ENCODE assay signal across 20 cellular contexts in genomic region chr20:37498066-37498702, GRCh38. TPM values are rescaled to one million over a fixed set of nuclear protein-coding genes. Genes with fewer than 3 reads are reported as not detected.
"Had no signal": no experiment of that assay in that cellular context is flagged by ENCODE, and none has a peak within 500 bp of the region (broad histone marks: within the 10 kb centered on the region; RNA-seq: fewer than 3 reads in every experiment).

No MANE protein-coding gene starts in this region.

- H3K4me1 ChIP-seq: foreskin keratinocyte, tibial artery had no signal

- FAIRE-seq: bronchial epithelial cell, kidney had no signal

- H3K27ac ChIP-seq: foreskin keratinocyte, tibial artery had no signal

- H3K4me3 Mint-ChIP-seq: activated B cell treated with CpG ODN at 0.5 μM for 24 hours; activated CD4-positive, alpha-beta T cell treated with anti-CD3 and anti-CD28 coated beads, Interleukin-2, amount 10 ng/mL, durations not matched to agents 24 days and 14 days; activated CD8-positive, alpha-beta T cell treated with anti-CD3 and anti-CD28 coated beads for 36 hours; activated naive CD4-positive, alpha-beta T cell treated with anti-CD3 and anti-CD28 coated beads for 36 hours; activated T-cell treated with anti-CD3 and anti-CD28 coated beads, Interleukin-2, amount 50 U/mL, for 24 hours; dendritic cell treated with granulocyte-macrophage colony-stimulating factor and Interleukin-4, amounts not matched to agents 40 ng/mL and 50 ng/mL, for 4 days; effector memory CD8-positive, alpha-beta T cell had no signal

- ATAC-seq: activated CD8-positive, alpha-beta T cell treated with anti-CD3 and anti-CD28 coated beads for 36 hours; effector memory CD8-positive, alpha-beta T cell; foreskin keratinocyte; left lobe of liver had no signal

- H3K4me3 ChIP-seq: tibial artery had no signal

- H3K27me3 ChIP-seq: foreskin keratinocyte, tibial artery had no signal

- H3K27ac Mint-ChIP-seq: activated B cell treated with CpG ODN at 0.5 μM for 24 hours; activated CD4-positive, alpha-beta T cell treated with anti-CD3 and anti-CD28 coated beads, Interleukin-2, amount 10 ng/mL, durations not matched to agents 24 days and 14 days; activated CD8-positive, alpha-beta T cell treated with anti-CD3 and anti-CD28 coated beads for 36 hours; activated naive CD4-positive, alpha-beta T cell treated with anti-CD3 and anti-CD28 coated beads for 36 hours; activated T-cell treated with anti-CD3 and anti-CD28 coated beads, Interleukin-2, amount 50 U/mL, for 24 hours; dendritic cell treated with granulocyte-macrophage colony-stimulating factor and Interleukin-4, amounts not matched to agents 40 ng/mL and 50 ng/mL, for 4 days; effector memory CD8-positive, alpha-beta T cell had no signal

- DNase-seq: activated B cell treated with CpG ODN at 0.5 μM for 24 hours; activated CD4-positive, alpha-beta T cell treated with anti-CD3 and anti-CD28 coated beads, Interleukin-2, amount 10 ng/mL, durations not matched to agents 24 days and 14 days; activated CD8-positive, alpha-beta T cell treated with anti-CD3 and anti-CD28 coated beads for 36 hours; activated naive CD4-positive, alpha-beta T cell treated with anti-CD3 and anti-CD28 coated beads for 36 hours; activated T-cell treated with anti-CD3 and anti-CD28 coated beads, Interleukin-2, amount 50 U/mL, for 24 hours; effector memory CD8-positive, alpha-beta T cell; foreskin keratinocyte; hypothalamus; kidney; mammary epithelial cell; occipital lobe; retina; stimulated activated CD4-positive, alpha-beta T cell treated with anti-CD3 and anti-CD28 coated beads, Interleukin-2, amount 100 ng/mL, for 24 hours; stimulated activated naive CD4-positive, alpha-beta T cell treated with Interleukin-2 at 50 U/mL for 16 hours; substantia nigra; tibial artery had no signal

- H3K9me3 Mint-ChIP-seq: activated B cell treated with CpG ODN at 0.5 μM for 24 hours; activated CD4-positive, alpha-beta T cell treated with anti-CD3 and anti-CD28 coated beads, Interleukin-2, amount 10 ng/mL, durations not matched to agents 24 days and 14 days; activated CD8-positive, alpha-beta T cell treated with anti-CD3 and anti-CD28 coated beads for 36 hours; activated naive CD4-positive, alpha-beta T cell treated with anti-CD3 and anti-CD28 coated beads for 36 hours; activated T-cell treated with anti-CD3 and anti-CD28 coated beads, Interleukin-2, amount 50 U/mL, for 24 hours; dendritic cell treated with granulocyte-macrophage colony-stimulating factor and Interleukin-4, amounts not matched to agents 40 ng/mL and 50 ng/mL, for 4 days; effector memory CD8-positive, alpha-beta T cell had no signal

- H3K9me3 ChIP-seq: tibial artery had no signal

- H3K4me1 Mint-ChIP-seq: activated CD4-positive, alpha-beta T cell treated with anti-CD3 and anti-CD28 coated beads, Interleukin-2, amount 10 ng/mL, durations not matched to agents 24 days and 14 days had no signal

- H3K27me3 Mint-ChIP-seq: activated B cell treated with CpG ODN at 0.5 μM for 24 hours; activated CD4-positive, alpha-beta T cell treated with anti-CD3 and anti-CD28 coated beads, Interleukin-2, amount 10 ng/mL, durations not matched to agents 24 days and 14 days; activated CD8-positive, alpha-beta T cell treated with anti-CD3 and anti-CD28 coated beads for 36 hours; activated T-cell treated with anti-CD3 and anti-CD28 coated beads, Interleukin-2, amount 50 U/mL, for 24 hours; dendritic cell treated with granulocyte-macrophage colony-stimulating factor and Interleukin-4, amounts not matched to agents 40 ng/mL and 50 ng/mL, for 4 days; effector memory CD8-positive, alpha-beta T cell had no signal

RNA-seq across cellular contexts. Expression of gene NNAT, which starts 22.9 kb away (rescaled TPM):
- total RNA-seq: bronchial epithelial cell, mononuclear cell had no signal
